28 cellular contexts compared by ENCODE assay signal in the genomic region with DNA sequence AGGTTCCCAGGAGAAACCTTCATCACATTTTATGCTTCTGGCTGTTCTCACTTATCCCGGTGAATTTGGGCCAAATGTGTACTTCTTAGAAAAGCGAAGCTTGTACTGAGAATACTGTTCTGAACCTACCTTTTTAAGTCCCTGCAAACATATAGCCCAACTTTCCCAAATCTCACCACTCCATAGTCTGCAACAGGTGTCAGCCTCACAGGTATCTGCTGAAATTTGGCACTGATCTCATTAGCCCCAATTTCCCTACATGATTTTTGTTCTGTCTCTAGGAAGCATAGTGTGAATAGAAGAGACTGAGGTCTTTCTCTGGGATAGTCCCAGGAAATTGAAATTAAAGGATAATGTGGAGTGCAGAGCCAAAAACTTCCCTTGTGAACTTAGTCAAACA. TPM values are rescaled to one million over a fixed set of nuclear protein-coding genes. Genes with fewer than 3 reads are reported as not detected.
"Had no signal": no experiment of that assay in that cellular context is flagged by ENCODE, and none has a peak within 500 bp of the region (broad histone marks: within the 10 kb centered on the region; RNA-seq: fewer than 3 reads in every experiment).

No MANE protein-coding gene starts in this region.

- DNase-seq: activated CD4-positive, alpha-beta T cell treated with anti-CD3 and anti-CD28 coated beads, Interleukin-2, amount 10 ng/mL, durations not matched to agents 24 days and 14 days; activated CD4-positive, CD25-positive, alpha-beta regulatory T cell; activated CD8-positive, alpha-beta memory T cell treated with anti-CD3 and anti-CD28 coated beads for 24 hours; activated CD8-positive, alpha-beta memory T cell treated with anti-CD3 and anti-CD28 coated beads, Interleukin-2, amount 50 U/mL, for 4 hours; activated effector memory CD4-positive, alpha-beta T cell treated with Interleukin-2 at 50 U/mL for 16 hours; activated naive CD4-positive, alpha-beta T cell treated with anti-CD3 and anti-CD28 coated beads for 36 hours; activated T-cell treated with anti-CD3 and anti-CD28 coated beads, Interleukin-2, amount 50 U/mL, for 48 hours; dermis blood vessel endothelial cell; effector memory CD4-positive, alpha-beta T cell; foreskin melanocyte; kidney; naive thymus-derived CD4-positive, alpha-beta T cell; retina; sigmoid colon; stimulated activated CD4-positive, alpha-beta T cell treated with anti-CD3 and anti-CD28 coated beads, Interleukin-15, amount 100 ng/mL, for 24 hours; stomach; T-helper 17 cell had no signal

- H3K4me2 ChIP-seq: smooth muscle cell had no signal

- H3K9me3 Mint-ChIP-seq: activated CD4-positive, alpha-beta T cell treated with anti-CD3 and anti-CD28 coated beads, Interleukin-2, amount 10 ng/mL, durations not matched to agents 24 days and 14 days; activated naive CD4-positive, alpha-beta T cell treated with anti-CD3 and anti-CD28 coated beads for 36 hours; naive thymus-derived CD4-positive, alpha-beta T cell; stimulated activated memory B cell treated with anti-CD40 and anti-IgM and Interleukin-4, amounts not matched to agents 10 μg/mL and 1 μg/mL and 100 μg/mL, for 72 hours had no signal

- H3K4me3 ChIP-seq: lung, sigmoid colon, smooth muscle cell, stomach, suprapubic skin, tibial nerve had no signal

- H3K27me3 Mint-ChIP-seq: activated CD4-positive, alpha-beta T cell treated with anti-CD3 and anti-CD28 coated beads, Interleukin-2, amount 10 ng/mL, durations not matched to agents 24 days and 14 days; naive thymus-derived CD4-positive, alpha-beta T cell; progenitor cell of endocrine pancreas; stimulated activated memory B cell treated with anti-CD40 and anti-IgM and Interleukin-4, amounts not matched to agents 10 μg/mL and 1 μg/mL and 100 μg/mL, for 72 hours; T-helper 17 cell had no signal

- FAIRE-seq: kidney, urothelium cell line had no signal

- H3K27ac Mint-ChIP-seq: activated naive CD4-positive, alpha-beta T cell treated with anti-CD3 and anti-CD28 coated beads for 36 hours; stimulated activated memory B cell treated with anti-CD40 and anti-IgM and Interleukin-4, amounts not matched to agents 10 μg/mL and 1 μg/mL and 100 μg/mL, for 72 hours had no signal

- H3K4me3 Mint-ChIP-seq: activated CD4-positive, alpha-beta T cell treated with anti-CD3 and anti-CD28 coated beads, Interleukin-2, amount 10 ng/mL, durations not matched to agents 24 days and 14 days; activated naive CD4-positive, alpha-beta T cell treated with anti-CD3 and anti-CD28 coated beads for 36 hours; naive thymus-derived CD4-positive, alpha-beta T cell; stimulated activated memory B cell treated with anti-CD40 and anti-IgM and Interleukin-4, amounts not matched to agents 10 μg/mL and 1 μg/mL and 100 μg/mL, for 72 hours; T-helper 17 cell had no signal

- ATAC-seq: esophagus mucosa; left lobe of liver; naive thymus-derived CD4-positive, alpha-beta T cell; stimulated activated memory B cell treated with anti-CD40 and anti-IgM and Interleukin-4, amounts not matched to agents 10 μg/mL and 1 μg/mL and 100 μg/mL, for 72 hours; T-helper 17 cell had no signal

- H3K4me1 Mint-ChIP-seq: stimulated activated memory B cell treated with anti-CD40 and anti-IgM and Interleukin-4, amounts not matched to agents 10 μg/mL and 1 μg/mL and 100 μg/mL, for 72 hours had no signal

- H3K4me1 ChIP-seq: sigmoid colon, suprapubic skin, tibial nerve had no signal

- H3K27me3 ChIP-seq: sigmoid colon, stomach, suprapubic skin, tibial nerve had no signal

- H3K9me3 ChIP-seq: sigmoid colon, stomach, suprapubic skin, tibial nerve had no signal

- H3K27ac ChIP-seq: sigmoid colon, stomach, suprapubic skin had no signal

RNA-seq across cellular contexts. Expression of a gene that starts 41.8 kb away (rescaled TPM):
- total RNA-seq: activated CD4-positive, alpha-beta T cell treated with anti-CD3 and anti-CD28 coated beads, Interleukin-2, amount 10 ng/mL, durations not matched to agents 24 days and 14 days; cardiac septum; dermis blood vessel endothelial cell; esophagus mucosa; kidney; left lobe of liver; lung; naive thymus-derived CD4-positive, alpha-beta T cell; osteocyte; progenitor cell of endocrine pancreas; sigmoid colon; smooth muscle cell; suprapubic skin; T-helper 17 cell; tibial nerve had no signal
- polyA plus RNA-seq: stomach had no signal
